1 cellular context compared by ENCODE assay signal in genomic region chr7:51276967-51277366, GRCh38.
TF ChIP-seq lines count a peak whose summit lies in the region.

No MANE protein-coding gene starts in this region.

TF ChIP-seq in H1, 55 proteins besides CTCF, POLR2A, EP300 and RAD21:
- no peak for TF ChIP-seq POLR2AphosphoS5 (IDR thresholded peaks at IDR 0.05; ENCODE audit: low read depth, low read length)
- no peak for TF ChIP-seq TCF12 (IDR thresholded peaks at IDR 0.05; ENCODE audit: low read depth, low read length)
- TF ChIP-seq SP1 (IDR thresholded peaks at IDR 0.05; ENCODE audit: low read depth, low read length) = no peak
- no peak for TF ChIP-seq TEAD4 (IDR thresholded peaks at IDR 0.05; ENCODE audit: low read depth, low read length)
- no peak for TF ChIP-seq NRF1 (IDR thresholded peaks at IDR 0.05; ENCODE audit: low read depth, low read length)
- no peak for TF ChIP-seq ATF2 (IDR thresholded peaks at IDR 0.05; ENCODE audit: low read length)
- TF ChIP-seq CBX8 (IDR thresholded peaks at IDR 0.05; ENCODE audit: borderline replicate concordance, low read depth, low read length) = no peak
- TF ChIP-seq RNF2 (IDR thresholded peaks at IDR 0.05; ENCODE audit: borderline replicate concordance, low read depth, low read length, missing control alignments, poor library complexity, severe bottlenecking) = no peak
- no peak for TF ChIP-seq CBX5 (IDR thresholded peaks at IDR 0.05; ENCODE audit: low read depth, low read length)
- TF ChIP-seq MAX (IDR thresholded peaks at IDR 0.05) = no peak
- TF ChIP-seq RBBP5 (IDR thresholded peaks at IDR 0.05; ENCODE audit: borderline replicate concordance, low read depth, low read length) = no peak
- TF ChIP-seq CEBPB (IDR thresholded peaks at IDR 0.05; ENCODE audit: low read depth, low read length) = no peak
- TF ChIP-seq SP4 (IDR thresholded peaks at IDR 0.05; ENCODE audit: low read length) = no peak
- TF ChIP-seq TAF7 (optimal IDR thresholded peaks at IDR 0.05; ENCODE audit: borderline replicate concordance, low read depth, low read length) = no peak
- no peak for TF ChIP-seq SIX5 (IDR thresholded peaks at IDR 0.05; ENCODE audit: low read depth, low read length)
- TF ChIP-seq KDM5A (IDR thresholded peaks at IDR 0.05; ENCODE audit: low read length) = no peak
- TF ChIP-seq CHD2 (IDR thresholded peaks at IDR 0.05; ENCODE audit: low read length) = no peak
- TF ChIP-seq POU5F1 (IDR thresholded peaks at IDR 0.05; ENCODE audit: low read depth, low read length) = no peak
- TF ChIP-seq FOSL1 (IDR thresholded peaks at IDR 0.05; ENCODE audit: insufficient read depth, low read depth, low read length) = no peak
